ENCODE assay signal across 10 cellular contexts in the genomic region with DNA sequence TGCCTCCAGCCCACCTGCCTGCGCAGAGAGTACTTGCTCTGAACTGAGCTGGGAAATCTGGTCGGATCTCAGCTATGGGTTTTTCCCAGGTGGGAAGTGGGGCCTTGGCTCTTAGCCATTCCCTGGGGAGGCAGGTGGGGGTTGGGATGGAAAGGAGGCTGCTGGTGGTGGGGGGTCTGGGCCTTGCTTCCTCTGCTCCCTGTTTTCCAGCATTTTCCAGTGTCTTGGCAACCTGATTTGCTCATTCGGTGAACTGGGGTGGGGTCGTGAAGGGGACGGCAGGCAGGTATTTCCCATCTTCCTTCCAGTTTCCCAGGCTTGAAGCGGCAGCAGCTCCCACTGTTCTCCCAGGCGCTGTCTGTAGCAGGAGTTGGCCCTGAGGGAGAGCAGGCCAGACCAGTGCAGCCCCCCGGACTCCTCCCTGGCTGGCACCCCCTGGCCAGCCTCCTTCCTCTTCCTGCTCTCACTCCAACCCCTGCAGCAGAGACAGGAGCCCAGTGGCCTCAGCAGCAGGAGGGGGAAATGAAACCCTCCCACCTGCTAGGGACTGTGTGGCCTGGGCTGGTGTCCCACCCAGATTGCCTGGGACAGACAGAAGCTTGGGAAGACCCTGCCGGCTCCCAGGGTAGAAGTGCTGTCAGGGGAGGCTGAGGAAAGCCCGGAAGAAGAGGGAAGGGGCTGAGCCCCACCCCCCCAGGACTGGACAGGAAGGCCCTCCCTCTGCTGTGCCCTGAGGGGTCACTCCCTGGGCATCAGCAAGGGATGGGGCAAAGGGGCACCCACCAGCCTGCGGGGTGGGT. TPM values are rescaled to one million over a fixed set of nuclear protein-coding genes. Genes with fewer than 3 reads are reported as not detected.
DNase-seq lines count a peak whose midpoint lies in the region; ATAC-seq and TF ChIP-seq lines count a peak whose summit lies in the region.
"Had no signal": no experiment of that assay in that cellular context is flagged by ENCODE, and none has a peak within 500 bp of the region (broad histone marks: within the 10 kb centered on the region; RNA-seq: fewer than 3 reads in every experiment).

No MANE protein-coding gene starts in this region.

- H3K36me3 ChIP-seq in iPS-20b (ENCODE audit: insufficient read depth, low read depth, low read length) (peaks cover 13% of the 10 kb centered on the region), subcutaneous abdominal adipose tissue (ENCODE audit: control insufficient read depth in 5 of 5, insufficient read depth in 5 of 5, low read length in 5 of 5) (peaks cover 0 to 64% (median 53%) of the 10 kb centered on the region in 5 donors)

- no peaks in the 10 kb centered on the region for H3K9me3 Mint-ChIP-seq in T-helper 1 cell treated with Interleukin-12 subunit alpha and Interleukin-12 subunit beta and Interleukin-4 antibody, amounts not matched to agents 30 μg/mL and 1 μg/mL, for 36 hours
- no peaks in the 10 kb centered on the region for H3K9me3 Mint-ChIP-seq in WTC11

- H3K9me3 ChIP-seq in iPS-20b (ENCODE audit: insufficient read depth, low read depth, low read length) (no peaks in the 10 kb centered on the region), subcutaneous abdominal adipose tissue (ENCODE audit: control insufficient read depth in 5 of 5, low read length in 5 of 5) (no peaks in the 10 kb centered on the region)
- H3K9me3 ChIP-seq: A549 had no signal

- 0 out of 2 replicates have a peak overlapping the region, but pooled peaks have one; percentile 27 for H3K9ac ChIP-seq in iPS-20b (ENCODE audit: low read depth, low read length)
- H3K9ac ChIP-seq in subcutaneous abdominal adipose tissue (ENCODE audit: low read length in 5 of 5): peak overlapping the region in 4 of 5 donors; percentile 10 to 55 (median 38)

- no peaks in the 10 kb centered on the region for H3K27me3 Mint-ChIP-seq in T-helper 1 cell treated with Interleukin-12 subunit alpha and Interleukin-12 subunit beta and Interleukin-4 antibody, amounts not matched to agents 30 μg/mL and 1 μg/mL, for 36 hours (ENCODE audit: low read depth)
- H3K27me3 Mint-ChIP-seq in WTC11 (ENCODE audit: low read depth): no peaks in the 10 kb centered on the region

- H3K4me3 ChIP-seq in iPS-20b (ENCODE audit: low read length) (no peak overlapping the region), subcutaneous abdominal adipose tissue (ENCODE audit: low read depth in 1 of 5, low read length in 5 of 5) (peak overlapping the region in 3 of 5 donors; percentile 7 to 99 (median 18))
- H3K4me3 ChIP-seq: A549 had no signal

- H3K27me3 ChIP-seq in iPS-20b (ENCODE audit: insufficient read depth, low read length) (no peaks in the 10 kb centered on the region), subcutaneous abdominal adipose tissue (ENCODE audit: control insufficient read depth in 5 of 5, insufficient read depth in 4 of 5, low read length in 5 of 5) (no peaks in the 10 kb centered on the region)

- H3K27ac ChIP-seq in iPS-20b (ENCODE audit: low read length) (peak overlapping the region; percentile 12), subcutaneous abdominal adipose tissue (ENCODE audit: low read depth, low read length) (peak overlapping the region; percentile 54)

- H3K4me1 ChIP-seq in iPS-20b (ENCODE audit: insufficient read depth, low read length): peaks cover 36% of the 10 kb centered on the region
- peaks cover 26 to 83% (median 78%) of the 10 kb centered on the region in 5 donors for H3K4me1 ChIP-seq in subcutaneous abdominal adipose tissue (ENCODE audit: control insufficient read depth in 5 of 5, insufficient read depth in 5 of 5, low read length in 5 of 5)

- peaks cover 24% of the 10 kb centered on the region for H3K36me3 Mint-ChIP-seq in T-helper 1 cell treated with Interleukin-12 subunit alpha and Interleukin-12 subunit beta and Interleukin-4 antibody, amounts not matched to agents 30 μg/mL and 1 μg/mL, for 36 hours (ENCODE audit: low read depth)
- peaks cover 14% of the 10 kb centered on the region for H3K36me3 Mint-ChIP-seq in WTC11

- ATAC-seq in WTC11 (no peak), GM19452 (IDR thresholded peaks at IDR 0.05; ENCODE audit: unreplicated experiment) (no peak), GM18907 (IDR thresholded peaks at IDR 0.05; ENCODE audit: unreplicated experiment) (no peak)
- ATAC-seq: A549 had no signal

- H3K4me1 Mint-ChIP-seq in T-helper 1 cell treated with Interleukin-12 subunit alpha and Interleukin-12 subunit beta and Interleukin-4 antibody, amounts not matched to agents 30 μg/mL and 1 μg/mL, for 36 hours (ENCODE audit: low read depth): peaks cover 63% of the 10 kb centered on the region
- H3K4me1 Mint-ChIP-seq in WTC11: peaks cover 57% of the 10 kb centered on the region

- peak overlapping the region; percentile 94 for H3K27ac Mint-ChIP-seq in T-helper 1 cell treated with Interleukin-12 subunit alpha and Interleukin-12 subunit beta and Interleukin-4 antibody, amounts not matched to agents 30 μg/mL and 1 μg/mL, for 36 hours
- H3K27ac Mint-ChIP-seq in WTC11: 0 out of 2 replicates have a peak overlapping the region, but pooled peaks have one; percentile 41

- no peak overlapping the region for H3K4me3 Mint-ChIP-seq in T-helper 1 cell treated with Interleukin-12 subunit alpha and Interleukin-12 subunit beta and Interleukin-4 antibody, amounts not matched to agents 30 μg/mL and 1 μg/mL, for 36 hours
- H3K4me3 Mint-ChIP-seq in WTC11: no peak overlapping the region

- DNase-seq in T-helper 1 cell: no peak
- no peak for DNase-seq in WTC11 (ENCODE audit: low spot score)
- no peak for DNase-seq in ecto neural progenitor cell (ENCODE audit: low spot score)
- DNase-seq: NCI-H510A had no signal

- POLR2A ChIA-PET in WTC11 (lab: Charles Lee): interaction anchor here (0.6 to 2.2 kb wide), 3 partner anchors 10 to 716 kb away, joined by 4 to 6 read pairs (median 4); no protein-coding TSS in a partner anchor

- no peak for TF ChIP-seq CTCF in WTC11 (IDR thresholded peaks at IDR 0.05)

- CTCF ChIA-PET in WTC11 (lab: Charles Lee): interaction anchor here (0.5 to 3.1 kb wide), 9 partner anchors 8 to 147 kb away, joined by 3 to 27 read pairs (median 6); a partner anchor contains a TSS

TF ChIP-seq in WTC11, 78 proteins besides CTCF, POLR2A, EP300 and RAD21:
- TF ChIP-seq ZNF138 (CRISPR knock-in tag; conservative IDR thresholded peaks at IDR 0.05): no peak
- no peak for TF ChIP-seq GABPB1 (CRISPR knock-in tag; IDR thresholded peaks at IDR 0.05)
- TF ChIP-seq, protein P1, sequence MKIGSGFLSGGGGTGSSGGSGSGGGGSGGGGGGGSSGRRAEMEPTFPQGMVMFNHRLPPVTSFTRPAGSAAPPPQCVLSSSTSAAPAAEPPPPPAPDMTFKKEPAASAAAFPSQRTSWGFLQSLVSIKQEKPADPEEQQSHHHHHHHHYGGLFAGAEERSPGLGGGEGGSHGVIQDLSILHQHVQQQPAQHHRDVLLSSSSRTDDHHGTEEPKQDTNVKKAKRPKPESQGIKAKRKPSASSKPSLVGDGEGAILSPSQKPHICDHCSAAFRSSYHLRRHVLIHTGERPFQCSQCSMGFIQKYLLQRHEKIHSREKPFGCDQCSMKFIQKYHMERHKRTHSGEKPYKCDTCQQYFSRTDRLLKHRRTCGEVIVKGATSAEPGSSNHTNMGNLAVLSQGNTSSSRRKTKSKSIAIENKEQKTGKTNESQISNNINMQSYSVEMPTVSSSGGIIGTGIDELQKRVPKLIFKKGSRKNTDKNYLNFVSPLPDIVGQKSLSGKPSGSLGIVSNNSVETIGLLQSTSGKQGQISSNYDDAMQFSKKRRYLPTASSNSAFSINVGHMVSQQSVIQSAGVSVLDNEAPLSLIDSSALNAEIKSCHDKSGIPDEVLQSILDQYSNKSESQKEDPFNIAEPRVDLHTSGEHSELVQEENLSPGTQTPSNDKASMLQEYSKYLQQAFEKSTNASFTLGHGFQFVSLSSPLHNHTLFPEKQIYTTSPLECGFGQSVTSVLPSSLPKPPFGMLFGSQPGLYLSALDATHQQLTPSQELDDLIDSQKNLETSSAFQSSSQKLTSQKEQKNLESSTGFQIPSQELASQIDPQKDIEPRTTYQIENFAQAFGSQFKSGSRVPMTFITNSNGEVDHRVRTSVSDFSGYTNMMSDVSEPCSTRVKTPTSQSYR (CRISPR knock-in tag; IDR thresholded peaks at IDR 0.05): 0 out of 2 replicates have a peak, but pooled peaks have one; percentile 39
- TF ChIP-seq, protein P2, sequence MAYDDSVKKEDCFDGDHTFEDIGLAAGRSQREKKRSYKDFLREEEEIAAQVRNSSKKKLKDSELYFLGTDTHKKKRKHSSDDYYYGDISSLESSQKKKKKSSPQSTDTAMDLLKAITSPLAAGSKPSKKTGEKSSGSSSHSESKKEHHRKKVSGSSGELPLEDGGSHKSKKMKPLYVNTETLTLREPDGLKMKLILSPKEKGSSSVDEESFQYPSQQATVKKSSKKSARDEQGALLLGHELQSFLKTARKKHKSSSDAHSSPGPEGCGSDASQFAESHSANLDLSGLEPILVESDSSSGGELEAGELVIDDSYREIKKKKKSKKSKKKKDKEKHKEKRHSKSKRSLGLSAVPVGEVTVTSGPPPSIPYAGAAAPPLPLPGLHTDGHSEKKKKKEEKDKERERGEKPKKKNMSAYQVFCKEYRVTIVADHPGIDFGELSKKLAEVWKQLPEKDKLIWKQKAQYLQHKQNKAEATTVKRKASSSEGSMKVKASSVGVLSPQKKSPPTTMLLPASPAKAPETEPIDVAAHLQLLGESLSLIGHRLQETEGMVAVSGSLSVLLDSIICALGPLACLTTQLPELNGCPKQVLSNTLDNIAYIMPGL (CRISPR knock-in tag; IDR thresholded peaks at IDR 0.05): no peak
- TF ChIP-seq NFE2L1 (CRISPR knock-in tag; IDR thresholded peaks at IDR 0.05): no peak
- TF ChIP-seq, protein P3, sequence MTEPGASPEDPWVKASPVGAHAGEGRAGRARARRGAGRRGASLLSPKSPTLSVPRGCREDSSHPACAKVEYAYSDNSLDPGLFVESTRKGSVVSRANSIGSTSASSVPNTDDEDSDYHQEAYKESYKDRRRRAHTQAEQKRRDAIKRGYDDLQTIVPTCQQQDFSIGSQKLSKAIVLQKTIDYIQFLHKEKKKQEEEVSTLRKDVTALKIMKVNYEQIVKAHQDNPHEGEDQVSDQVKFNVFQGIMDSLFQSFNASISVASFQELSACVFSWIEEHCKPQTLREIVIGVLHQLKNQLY (CRISPR knock-in tag; IDR thresholded peaks at IDR 0.05): no peak

RNA-seq across cellular contexts. Expression of a gene that starts 6.6 kb away (rescaled TPM):
- total RNA-seq in WTC11 (2021): 36.3 to 40.3 TPM (median 36.8 TPM) in 3 replicates
